ENCODE assay signal across 1 cellular context in genomic region chr13:97125810-97126738, GRCh38.
TF ChIP-seq lines count a peak whose summit lies in the region.

No MANE protein-coding gene starts in this region.

TF ChIP-seq in HEK293, 187 proteins besides CTCF, POLR2A, EP300 and RAD21 (continued from another document):
- TF ChIP-seq ZNF692 (tag by site-specific recombination; IDR thresholded peaks at IDR 0.05) (peak; percentile 51; the same call in 1 of the 2 replicates), SP2 (tag by site-specific recombination; IDR thresholded peaks at IDR 0.05) (0 out of 2 replicates have a peak, but pooled peaks have one; percentile 25), GFI1B (tag by site-specific recombination; IDR thresholded peaks at IDR 0.05) (no peak), SCRT2 (tag by site-specific recombination; IDR thresholded peaks at IDR 0.05) (0 out of 2 replicates have a peak, but pooled peaks have one; percentile 9), HIC1 (tag by site-specific recombination; IDR thresholded peaks at IDR 0.05) (0 out of 2 replicates have a peak, but pooled peaks have one; percentile 52), ZNF10 (tag by site-specific recombination; IDR thresholded peaks at IDR 0.05) (no peak), ZNF600 (tag by site-specific recombination; IDR thresholded peaks at IDR 0.05) (0 out of 2 replicates have a peak, but pooled peaks have one; percentile 25), SP7 (tag by site-specific recombination; IDR thresholded peaks at IDR 0.05) (peak; percentile 88), ZNF132 (tag by site-specific recombination; IDR thresholded peaks at IDR 0.05; ENCODE audit: borderline replicate concordance) (no peak), ZEB2 (tag by site-specific recombination; IDR thresholded peaks at IDR 0.05) (peak; percentile 67; the same call in 1 of the 2 replicates), ZNF335 (tag by site-specific recombination; conservative IDR thresholded peaks at IDR 0.05) (peak; percentile 53), ZNF558 (tag by site-specific recombination; IDR thresholded peaks at IDR 0.05) (peak; percentile 60), ZIC2 (tag by site-specific recombination; IDR thresholded peaks at IDR 0.05) (peak; percentile 16; the same call in 1 of the 2 replicates), ZSCAN23 (tag by site-specific recombination; IDR thresholded peaks at IDR 0.05) (peak; percentile 79; the same call in 1 of the 2 replicates), ZBTB17 (tag by site-specific recombination; IDR thresholded peaks at IDR 0.05) (peak; percentile 45), ZNF561 (tag by site-specific recombination; IDR thresholded peaks at IDR 0.05; ENCODE audit: borderline replicate concordance) (0 out of 2 replicates have a peak, but pooled peaks have one; percentile 36), ZNF292 (tag by site-specific recombination; IDR thresholded peaks at IDR 0.05; ENCODE audit: borderline replicate concordance, low read depth) (no peak), MEIS1 (CRISPR knock-in tag; IDR thresholded peaks at IDR 0.05; ENCODE audit: borderline replicate concordance) (no peak), KLF17 (tag by site-specific recombination; IDR thresholded peaks at IDR 0.05) (peak; percentile 88), ZNF341 (tag by site-specific recombination; IDR thresholded peaks at IDR 0.05; ENCODE audit: low read depth) (peak; percentile 52), OSR2 (tag by site-specific recombination; IDR thresholded peaks at IDR 0.05) (peak; percentile 40), MYNN (tag by site-specific recombination; IDR thresholded peaks at IDR 0.05; ENCODE audit: borderline replicate concordance) (0 out of 2 replicates have a peak, but pooled peaks have one; percentile 6), ZNF24 (tag by site-specific recombination; IDR thresholded peaks at IDR 0.05) (0 out of 2 replicates have a peak, but pooled peaks have one; percentile 49)
